Comparison of ENCODE assay signal across 11 cellular contexts in genomic region chr5:135203593-135204036, GRCh38.
DNase-seq lines count a peak whose midpoint lies in the region; ATAC-seq, FAIRE-seq and TF ChIP-seq lines count a peak whose summit lies in the region.
"Had no signal": no experiment of that assay in that cellular context is flagged by ENCODE, and none has a peak within 500 bp of the region (broad histone marks: within the 10 kb centered on the region; RNA-seq: fewer than 3 reads in every experiment).

No MANE protein-coding gene starts in this region.

- no peak for TF ChIP-seq POLR2A in NB4 (IDR thresholded peaks at IDR 0.05; ENCODE audit: extremely low read depth, insufficient read length)

- H3K9ac ChIP-seq in astrocyte (ENCODE audit: low read length) (no peak overlapping the region), neural progenitor cell (no peak overlapping the region)
- H3K9ac ChIP-seq: BLaER1 treated with 17β-estradiol and CSF1 and Interleukin-3, amounts not matched to agents 10 nM and 100 nM had no signal

- H3F3A ChIP-seq in neural progenitor cell (ENCODE audit: low read depth) = no peaks in the 10 kb centered on the region

- DNase-seq in NCI-H1105 treated with DMSO at 0.1 percent for 48 hours (lab: John Stamatoyannopoulos, UW) = peak; percentile 35
- DNase-seq in NCI-H1105 (lab: John Stamatoyannopoulos, UW) = no peak
- peak; percentile 47 for DNase-seq in NB4 (ENCODE audit: low read depth)
- DNase-seq in astrocyte (ENCODE audit: low read depth) = no peak
- no peak for DNase-seq in neural progenitor cell (ENCODE audit: low spot score)
- DNase-seq in NCI-H1930 (lab: John Stamatoyannopoulos, UW) = no peak

- H3K36me3 Mint-ChIP-seq in astrocyte (ENCODE audit: low read depth, unreplicated experiment) = no peaks in the 10 kb centered on the region
- no peaks in the 10 kb centered on the region for H3K36me3 Mint-ChIP-seq in neural progenitor cell

- ATAC-seq in GM21529 (IDR thresholded peaks at IDR 0.05; ENCODE audit: unreplicated experiment) = no peak
- no peak for ATAC-seq in HG03095 (IDR thresholded peaks at IDR 0.05; ENCODE audit: unreplicated experiment)

- TF ChIP-seq CTCF in NB4 (IDR thresholded peaks at IDR 0.05; ENCODE audit: low read depth, low read length) = peak; percentile 62
- TF ChIP-seq CTCF in astrocyte (IDR thresholded peaks at IDR 0.05; ENCODE audit: insufficient read depth, low read depth, low read length) = peak; percentile 34
- TF ChIP-seq CTCF in neural progenitor cell (IDR thresholded peaks at IDR 0.05) = peak; percentile 54

- H3K4me3 Mint-ChIP-seq in astrocyte (ENCODE audit: unreplicated experiment) (no peak overlapping the region), neural progenitor cell (no peak overlapping the region)
- H3K4me3 Mint-ChIP-seq: memory B cell had no signal

- H3K27ac ChIP-seq in astrocyte (ENCODE audit: low read depth, low read length) (peak overlapping the region; percentile 5), neural progenitor cell (no peak overlapping the region)
- H3K27ac ChIP-seq: ascending aorta; BLaER1 treated with 17β-estradiol and CSF1 and Interleukin-3, amounts not matched to agents 10 nM and 100 nM had no signal

- H2AFZ ChIP-seq in astrocyte (ENCODE audit: low read depth, low read length) (peak overlapping the region; percentile 12), neural progenitor cell (replicated peaks) (no peak overlapping the region)

- no peaks in the 10 kb centered on the region for H3K79me2 ChIP-seq in astrocyte (ENCODE audit: insufficient read depth, low read length)
- no peaks in the 10 kb centered on the region for H3K79me2 ChIP-seq in neural progenitor cell (ENCODE audit: low read depth)

- no peaks in the 10 kb centered on the region for H4K20me1 ChIP-seq in astrocyte (ENCODE audit: insufficient read depth, low read length)
- H4K20me1 ChIP-seq in neural progenitor cell (ENCODE audit: low read depth) = no peaks in the 10 kb centered on the region
- H4K20me1 ChIP-seq: BLaER1 treated with 17β-estradiol and CSF1 and Interleukin-3, amounts not matched to agents 10 nM and 100 nM had no signal

- H3K27me3 Mint-ChIP-seq in astrocyte (ENCODE audit: low read depth, unreplicated experiment) (peaks cover 9% of the 10 kb centered on the region), neural progenitor cell (ENCODE audit: insufficient read depth, low read depth) (peaks cover 2% of the 10 kb centered on the region)

- H3K4me2 ChIP-seq in astrocyte (ENCODE audit: low read length) (peak overlapping the region; percentile 36), neural progenitor cell (no peak overlapping the region)
- H3K4me2 ChIP-seq: BLaER1 treated with 17β-estradiol and CSF1 and Interleukin-3, amounts not matched to agents 10 nM and 100 nM had no signal

- H3K4me1 ChIP-seq in astrocyte (ENCODE audit: insufficient read depth, low read length) (peaks cover 10% of the 10 kb centered on the region), neural progenitor cell (no peaks in the 10 kb centered on the region)
- H3K4me1 ChIP-seq: ascending aorta had no signal

- H3K4me1 Mint-ChIP-seq in astrocyte (ENCODE audit: low read depth, unreplicated experiment) (peaks cover 4% of the 10 kb centered on the region), neural progenitor cell (peaks cover 2% of the 10 kb centered on the region)
- H3K4me1 Mint-ChIP-seq: memory B cell had no signal

- H3K9me3 Mint-ChIP-seq in astrocyte (ENCODE audit: unreplicated experiment) = peaks cover 6% of the 10 kb centered on the region
- H3K9me3 Mint-ChIP-seq in neural progenitor cell = peaks cover 15% of the 10 kb centered on the region

- H3K36me3 ChIP-seq in astrocyte (ENCODE audit: insufficient read depth, low read length) (no peaks in the 10 kb centered on the region), neural progenitor cell (no peaks in the 10 kb centered on the region)
- H3K36me3 ChIP-seq: ascending aorta; BLaER1 treated with 17β-estradiol and CSF1 and Interleukin-3, amounts not matched to agents 10 nM and 100 nM had no signal

- H3K4me3 ChIP-seq in NB4 (ENCODE audit: low read depth, low read length) = no peak overlapping the region
- no peak overlapping the region for H3K4me3 ChIP-seq in astrocyte (ENCODE audit: insufficient read depth, low read depth, low read length)
- H3K4me3 ChIP-seq in neural progenitor cell = no peak overlapping the region
- H3K4me3 ChIP-seq: ascending aorta; BLaER1 treated with 17β-estradiol and CSF1 and Interleukin-3, amounts not matched to agents 10 nM and 100 nM had no signal

- H3K9me3 ChIP-seq in astrocyte (ENCODE audit: insufficient read depth, low read depth, low read length) (peaks cover 3% of the 10 kb centered on the region), neural progenitor cell (ENCODE audit: low read depth) (peaks cover 8% of the 10 kb centered on the region)

- H3K27ac Mint-ChIP-seq in astrocyte (ENCODE audit: unreplicated experiment) (no peak overlapping the region), neural progenitor cell (no peak overlapping the region)
- H3K27ac Mint-ChIP-seq: memory B cell had no signal

- H3K27me3 ChIP-seq in astrocyte (ENCODE audit: insufficient read depth, low read length) (no peaks in the 10 kb centered on the region), neural progenitor cell (peaks cover 27% of the 10 kb centered on the region)
- H3K27me3 ChIP-seq: ascending aorta; BLaER1 treated with 17β-estradiol and CSF1 and Interleukin-3, amounts not matched to agents 10 nM and 100 nM had no signal

- FAIRE-seq in astrocyte (lab: Jason Lieb, UNC) = no peak

Comparison
In these comparisons a context has a peak if more than half of its experiments do, and no peak if none do; other contexts are left out.
1. DNase-seq: peak in NCI-H1105 treated with DMSO at 0.1 percent for 48 hours (single experiment) and NB4 (single experiment); none in NCI-H1105 (single experiment), astrocyte (single experiment), neural progenitor cell (single experiment) and NCI-H1930 (0 of 2).
2. Peak in every context shown above with its lines, with median percentiles within 50 percentile points of each other: CTCF ChIP-seq.